In genomic region chr15:81303241-81304225, GRCh38 we compare ENCODE assay signal across 8 cellular contexts. TPM values are rescaled to one million over a fixed set of nuclear protein-coding genes. Genes with fewer than 3 reads are reported as not detected.
DNase-seq lines count a peak whose midpoint lies in the region; ATAC-seq and TF ChIP-seq lines count a peak whose summit lies in the region.

No MANE protein-coding gene starts in this region.

- H3K27me3 Mint-ChIP-seq in neural progenitor cell (ENCODE audit: insufficient read depth, low read depth): peaks cover 16% of the 10 kb centered on the region

- H3K27me3 ChIP-seq in duodenal mucosa (ENCODE audit: control insufficient read depth in 1 of 2, insufficient read depth in 2 of 2, low read length in 2 of 2) (no peaks in the 10 kb centered on the region), neural progenitor cell (no peaks in the 10 kb centered on the region)

- peaks cover 18% of the 10 kb centered on the region for H3K4me1 Mint-ChIP-seq in neural progenitor cell

- H3K36me3 ChIP-seq in duodenal mucosa (ENCODE audit: control insufficient read depth in 1 of 2, insufficient read depth in 2 of 2, low read length in 2 of 2) (peaks cover 42 to 48% of the 10 kb centered on the region in 2 donors), neural progenitor cell (no peaks in the 10 kb centered on the region)

- H3K36me3 Mint-ChIP-seq in neural progenitor cell: no peaks in the 10 kb centered on the region

- no peak overlapping the region for H3K4me3 Mint-ChIP-seq in neural progenitor cell

- peak overlapping the region; percentile 60 for H3K27ac Mint-ChIP-seq in neural progenitor cell

- H3K9me3 Mint-ChIP-seq in neural progenitor cell: no peaks in the 10 kb centered on the region

- H3K9me3 ChIP-seq in duodenal mucosa (ENCODE audit: control insufficient read depth in 1 of 2, low read length in 2 of 2): no peaks in the 10 kb centered on the region
- no peaks in the 10 kb centered on the region for H3K9me3 ChIP-seq in neural progenitor cell (ENCODE audit: low read depth)

- H3K4me1 ChIP-seq in duodenal mucosa (ENCODE audit: control insufficient read depth in 1 of 2, insufficient read depth in 2 of 2, low read length in 2 of 2) (peaks cover 12 to 25% of the 10 kb centered on the region in 2 donors), neural progenitor cell (peaks cover 23% of the 10 kb centered on the region)

- peak overlapping the region; percentile 42 for H3K27ac ChIP-seq in duodenal mucosa (ENCODE audit: low read depth, low read length)
- no peak overlapping the region for H3K27ac ChIP-seq in neural progenitor cell

- TF ChIP-seq CTCF in GM12865 (IDR thresholded peaks at IDR 0.05; ENCODE audit: insufficient read depth, low read depth, low read length, missing control alignments) (no peak), neural progenitor cell (IDR thresholded peaks at IDR 0.05) (no peak)

- H3K79me2 ChIP-seq in neural progenitor cell (ENCODE audit: low read depth): no peaks in the 10 kb centered on the region

- peak overlapping the region; percentile 56 for H3K4me2 ChIP-seq in neural progenitor cell

- ATAC-seq in GM18861 (IDR thresholded peaks at IDR 0.05; ENCODE audit: unreplicated experiment) (no peak), GM18502 (IDR thresholded peaks at IDR 0.05; ENCODE audit: poor library complexity, unreplicated experiment) (no peak)

- peaks cover 8% of the 10 kb centered on the region for H3F3A ChIP-seq in neural progenitor cell (ENCODE audit: low read depth)

- H4K20me1 ChIP-seq in neural progenitor cell (ENCODE audit: low read depth): no peaks in the 10 kb centered on the region

- H2AFZ ChIP-seq in neural progenitor cell (replicated peaks): peak overlapping the region; percentile 87

- no peak overlapping the region for H3K9ac ChIP-seq in duodenal mucosa (ENCODE audit: low read depth in 1 of 2, low read length in 2 of 2)
- no peak overlapping the region for H3K9ac ChIP-seq in neural progenitor cell

- DNase-seq in GM12865 (ENCODE audit: low read depth): no peak
- peak; percentile 57 for DNase-seq in NCI-H526 treated with DMSO at 0.1 percent for 48 hours (lab: John Stamatoyannopoulos, UW)
- peak; percentile 52 for DNase-seq in neural progenitor cell (ENCODE audit: low spot score)
- no peak for DNase-seq in GM19240 (ENCODE audit: insufficient read length, low spot score)
- no peak for DNase-seq in HT-29 (ENCODE audit: low spot score)

- H3K4me3 ChIP-seq in GM12865 (ENCODE audit: low read depth, low read length) (peak overlapping the region; percentile 49; the same call in 1 of the 2 replicates), duodenal mucosa (ENCODE audit: low read depth in 1 of 2, low read length in 2 of 2) (peak overlapping the region in 1 of 2 donors; percentile 34), neural progenitor cell (no peak overlapping the region)

RNA-seq across cellular contexts. Expression of gene STARD5, which starts 20.4 kb away (rescaled TPM):
- 7.2 and 8.5 TPM in 2 replicates for total RNA-seq in neural progenitor cell (ENCODE audit: low replicate concordance)
- 0.31 and 1.3 TPM in 2 replicates for total RNA-seq in HT-29 (2014; rRNA removed; shearing (Covaris generic))

Comparison
In these comparisons a context has a peak if more than half of its experiments do, and no peak if none do; other contexts are left out.
1. DNase-seq: peak in NCI-H526 treated with DMSO at 0.1 percent for 48 hours (single experiment) and neural progenitor cell (single experiment); none in GM12865 (single experiment), GM19240 (single experiment) and HT-29 (single experiment).